1 cellular context compared by ENCODE assay signal in the genomic region with DNA sequence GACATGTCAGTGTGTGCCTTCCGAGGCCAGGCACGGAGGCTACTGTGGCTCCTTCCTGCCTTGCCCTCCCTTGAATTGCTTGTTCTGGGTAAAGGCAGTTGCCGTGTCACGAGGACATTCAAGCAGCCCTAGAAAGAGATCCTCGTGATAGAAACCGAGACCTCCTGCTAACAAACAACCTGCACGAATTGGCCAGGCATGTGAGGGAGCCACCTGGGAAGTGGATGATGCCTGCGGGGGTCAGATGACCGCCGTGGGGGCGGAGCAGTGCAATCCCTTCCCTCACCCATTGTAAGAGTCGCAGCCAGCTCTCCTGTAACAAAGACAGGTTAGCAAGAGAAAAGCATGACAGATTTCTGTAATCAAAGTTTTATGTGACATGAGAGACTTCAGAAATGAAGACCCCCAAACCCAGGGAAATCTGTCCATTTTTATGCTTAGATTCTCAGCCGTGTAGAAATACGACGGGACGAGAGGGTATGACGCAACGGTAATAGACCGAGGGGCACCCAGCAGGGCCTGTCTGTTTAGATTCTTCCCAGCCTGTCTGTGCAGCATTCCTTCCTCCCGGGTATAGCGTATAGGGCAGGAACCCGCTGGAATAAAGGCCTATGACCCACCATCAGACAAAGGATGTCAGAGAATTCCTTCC.
TF ChIP-seq lines count a peak whose summit lies in the region.

No MANE protein-coding gene starts in this region.

TF ChIP-seq in GM23338, 12 proteins besides CTCF, POLR2A, EP300 and RAD21 (continued from another document):
- TF ChIP-seq, protein P1, sequence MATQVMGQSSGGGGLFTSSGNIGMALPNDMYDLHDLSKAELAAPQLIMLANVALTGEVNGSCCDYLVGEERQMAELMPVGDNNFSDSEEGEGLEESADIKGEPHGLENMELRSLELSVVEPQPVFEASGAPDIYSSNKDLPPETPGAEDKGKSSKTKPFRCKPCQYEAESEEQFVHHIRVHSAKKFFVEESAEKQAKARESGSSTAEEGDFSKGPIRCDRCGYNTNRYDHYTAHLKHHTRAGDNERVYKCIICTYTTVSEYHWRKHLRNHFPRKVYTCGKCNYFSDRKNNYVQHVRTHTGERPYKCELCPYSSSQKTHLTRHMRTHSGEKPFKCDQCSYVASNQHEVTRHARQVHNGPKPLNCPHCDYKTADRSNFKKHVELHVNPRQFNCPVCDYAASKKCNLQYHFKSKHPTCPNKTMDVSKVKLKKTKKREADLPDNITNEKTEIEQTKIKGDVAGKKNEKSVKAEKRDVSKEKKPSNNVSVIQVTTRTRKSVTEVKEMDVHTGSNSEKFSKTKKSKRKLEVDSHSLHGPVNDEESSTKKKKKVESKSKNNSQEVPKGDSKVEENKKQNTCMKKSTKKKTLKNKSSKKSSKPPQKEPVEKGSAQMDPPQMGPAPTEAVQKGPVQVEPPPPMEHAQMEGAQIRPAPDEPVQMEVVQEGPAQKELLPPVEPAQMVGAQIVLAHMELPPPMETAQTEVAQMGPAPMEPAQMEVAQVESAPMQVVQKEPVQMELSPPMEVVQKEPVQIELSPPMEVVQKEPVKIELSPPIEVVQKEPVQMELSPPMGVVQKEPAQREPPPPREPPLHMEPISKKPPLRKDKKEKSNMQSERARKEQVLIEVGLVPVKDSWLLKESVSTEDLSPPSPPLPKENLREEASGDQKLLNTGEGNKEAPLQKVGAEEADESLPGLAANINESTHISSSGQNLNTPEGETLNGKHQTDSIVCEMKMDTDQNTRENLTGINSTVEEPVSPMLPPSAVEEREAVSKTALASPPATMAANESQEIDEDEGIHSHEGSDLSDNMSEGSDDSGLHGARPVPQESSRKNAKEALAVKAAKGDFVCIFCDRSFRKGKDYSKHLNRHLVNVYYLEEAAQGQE (IDR thresholded peaks at IDR 0.05; ENCODE audit: unreplicated experiment) = no peak
- TF ChIP-seq, protein P2, sequence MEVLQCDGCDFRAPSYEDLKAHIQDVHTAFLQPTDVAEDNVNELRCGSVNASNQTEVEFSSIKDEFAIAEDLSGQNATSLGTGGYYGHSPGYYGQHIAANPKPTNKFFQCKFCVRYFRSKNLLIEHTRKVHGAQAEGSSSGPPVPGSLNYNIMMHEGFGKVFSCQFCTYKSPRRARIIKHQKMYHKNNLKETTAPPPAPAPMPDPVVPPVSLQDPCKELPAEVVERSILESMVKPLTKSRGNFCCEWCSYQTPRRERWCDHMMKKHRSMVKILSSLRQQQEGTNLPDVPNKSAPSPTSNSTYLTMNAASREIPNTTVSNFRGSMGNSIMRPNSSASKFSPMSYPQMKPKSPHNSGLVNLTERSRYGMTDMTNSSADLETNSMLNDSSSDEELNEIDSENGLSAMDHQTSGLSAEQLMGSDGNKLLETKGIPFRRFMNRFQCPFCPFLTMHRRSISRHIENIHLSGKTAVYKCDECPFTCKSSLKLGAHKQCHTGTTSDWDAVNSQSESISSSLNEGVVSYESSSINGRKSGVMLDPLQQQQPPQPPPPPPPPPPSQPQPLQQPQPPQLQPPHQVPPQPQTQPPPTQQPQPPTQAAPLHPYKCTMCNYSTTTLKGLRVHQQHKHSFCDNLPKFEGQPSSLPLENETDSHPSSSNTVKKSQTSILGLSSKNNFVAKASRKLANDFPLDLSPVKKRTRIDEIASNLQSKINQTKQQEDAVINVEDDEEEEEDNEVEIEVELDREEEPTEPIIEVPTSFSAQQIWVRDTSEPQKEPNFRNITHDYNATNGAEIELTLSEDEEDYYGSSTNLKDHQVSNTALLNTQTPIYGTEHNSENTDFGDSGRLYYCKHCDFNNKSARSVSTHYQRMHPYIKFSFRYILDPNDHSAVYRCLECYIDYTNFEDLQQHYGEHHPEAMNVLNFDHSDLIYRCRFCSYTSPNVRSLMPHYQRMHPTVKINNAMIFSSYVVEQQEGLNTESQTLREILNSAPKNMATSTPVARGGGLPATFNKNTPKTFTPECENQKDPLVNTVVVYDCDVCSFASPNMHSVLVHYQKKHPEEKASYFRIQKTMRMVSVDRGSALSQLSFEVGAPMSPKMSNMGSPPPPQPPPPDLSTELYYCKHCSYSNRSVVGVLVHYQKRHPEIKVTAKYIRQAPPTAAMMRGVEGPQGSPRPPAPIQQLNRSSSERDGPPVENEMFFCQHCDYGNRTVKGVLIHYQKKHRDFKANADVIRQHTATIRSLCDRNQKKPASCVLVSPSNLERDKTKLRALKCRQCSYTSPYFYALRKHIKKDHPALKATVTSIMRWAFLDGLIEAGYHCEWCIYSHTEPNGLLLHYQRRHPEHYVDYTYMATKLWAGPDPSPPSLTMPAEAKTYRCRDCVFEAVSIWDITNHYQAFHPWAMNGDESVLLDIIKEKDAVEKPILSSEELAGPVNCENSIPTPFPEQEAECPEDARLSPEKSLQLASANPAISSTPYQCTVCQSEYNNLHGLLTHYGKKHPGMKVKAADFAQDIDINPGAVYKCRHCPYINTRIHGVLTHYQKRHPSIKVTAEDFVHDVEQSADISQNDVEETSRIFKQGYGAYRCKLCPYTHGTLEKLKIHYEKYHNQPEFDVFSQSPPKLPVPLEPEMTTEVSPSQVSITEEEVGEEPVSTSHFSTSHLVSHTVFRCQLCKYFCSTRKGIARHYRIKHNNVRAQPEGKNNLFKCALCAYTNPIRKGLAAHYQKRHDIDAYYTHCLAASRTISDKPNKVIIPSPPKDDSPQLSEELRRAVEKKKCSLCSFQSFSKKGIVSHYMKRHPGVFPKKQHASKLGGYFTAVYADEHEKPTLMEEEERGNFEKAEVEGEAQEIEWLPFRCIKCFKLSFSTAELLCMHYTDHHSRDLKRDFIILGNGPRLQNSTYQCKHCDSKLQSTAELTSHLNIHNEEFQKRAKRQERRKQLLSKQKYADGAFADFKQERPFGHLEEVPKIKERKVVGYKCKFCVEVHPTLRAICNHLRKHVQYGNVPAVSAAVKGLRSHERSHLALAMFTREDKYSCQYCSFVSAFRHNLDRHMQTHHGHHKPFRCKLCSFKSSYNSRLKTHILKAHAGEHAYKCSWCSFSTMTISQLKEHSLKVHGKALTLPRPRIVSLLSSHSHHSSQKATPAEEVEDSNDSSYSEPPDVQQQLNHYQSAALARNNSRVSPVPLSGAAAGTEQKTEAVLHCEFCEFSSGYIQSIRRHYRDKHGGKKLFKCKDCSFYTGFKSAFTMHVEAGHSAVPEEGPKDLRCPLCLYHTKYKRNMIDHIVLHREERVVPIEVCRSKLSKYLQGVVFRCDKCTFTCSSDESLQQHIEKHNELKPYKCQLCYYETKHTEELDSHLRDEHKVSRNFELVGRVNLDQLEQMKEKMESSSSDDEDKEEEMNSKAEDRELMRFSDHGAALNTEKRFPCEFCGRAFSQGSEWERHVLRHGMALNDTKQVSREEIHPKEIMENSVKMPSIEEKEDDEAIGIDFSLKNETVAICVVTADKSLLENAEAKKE (CRISPR knock-in tag; IDR thresholded peaks at IDR 0.05) = no peak
- TF ChIP-seq STAT1 (IDR thresholded peaks at IDR 0.05; ENCODE audit: unreplicated experiment) = no peak
- TF ChIP-seq NANOG (IDR thresholded peaks at IDR 0.05; ENCODE audit: borderline replicate concordance) = no peak
